In the genomic region with DNA sequence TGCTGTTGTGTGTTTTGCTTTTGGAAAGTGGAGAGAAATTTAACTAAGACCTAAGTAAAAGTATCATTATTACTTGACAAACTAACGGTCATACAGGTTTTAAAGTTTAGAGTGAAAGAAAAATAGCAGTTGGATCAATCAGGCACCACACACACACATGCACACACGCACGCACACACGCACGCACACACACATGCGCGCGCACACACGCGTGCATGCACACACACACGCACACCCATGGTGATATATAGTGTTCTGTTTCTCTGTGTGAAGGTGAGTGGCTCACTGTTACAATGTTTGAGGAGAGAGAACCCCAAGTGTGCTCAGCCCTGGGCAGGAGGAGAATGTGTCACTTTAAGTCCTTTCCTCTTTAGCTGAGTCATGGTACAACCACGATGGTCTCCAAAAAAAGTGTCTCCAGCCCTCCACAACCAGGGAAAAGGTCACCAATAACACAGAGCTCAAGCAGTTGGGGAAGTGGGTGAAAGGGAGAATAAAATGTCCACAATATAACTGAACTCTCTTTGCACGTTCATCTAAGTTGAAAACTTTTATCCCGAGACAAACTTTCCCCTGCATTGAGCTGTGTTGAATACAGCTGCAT, we compare ENCODE assay signal across 1 cellular context.
A peak's percentile ranks its signal among the peaks of the same experiment; 100 is the strongest.
TF ChIP-seq lines count a peak whose summit lies in the region.

No MANE protein-coding gene starts in this region.

TF ChIP-seq in H1, 55 proteins besides CTCF, POLR2A, EP300 and RAD21:
- no peak for TF ChIP-seq SP2 (IDR thresholded peaks at IDR 0.05; ENCODE audit: low read length)
- no peak for TF ChIP-seq RXRA (IDR thresholded peaks at IDR 0.05; ENCODE audit: insufficient read depth, low read depth, low read length)
- TF ChIP-seq BACH1 (IDR thresholded peaks at IDR 0.05; ENCODE audit: low read length), result peak; percentile 73
- no peak for TF ChIP-seq SIN3A (conservative IDR thresholded peaks at IDR 0.05 in 1 of 2, IDR thresholded peaks at IDR 0.05 in 1 of 2; ENCODE audit: low read depth in 1 of 2, low read length in 2 of 2)
